2 cellular contexts compared by ENCODE assay signal in genomic region chr7:116167177-116167576, GRCh38.
TF ChIP-seq lines count a peak whose summit lies in the region.

No MANE protein-coding gene starts in this region.

TF ChIP-seq in HepG2, 621 proteins besides CTCF, POLR2A, EP300 and RAD21:
- TF ChIP-seq ZNF563 (CRISPR knock-in tag; IDR thresholded peaks at IDR 0.05) (no peak), ZNF891 (CRISPR knock-in tag; IDR thresholded peaks at IDR 0.05) (no peak), HMG20A (CRISPR knock-in tag; IDR thresholded peaks at IDR 0.05; ENCODE audit: borderline replicate concordance) (no peak), CEBPZ (IDR thresholded peaks at IDR 0.05; ENCODE audit: low read length) (no peak), ZNF34 (CRISPR knock-in tag; IDR thresholded peaks at IDR 0.05; ENCODE audit: borderline replicate concordance) (no peak), SKIL (CRISPR knock-in tag; IDR thresholded peaks at IDR 0.05; ENCODE audit: borderline replicate concordance) (no peak), NPAS2 (CRISPR knock-in tag; IDR thresholded peaks at IDR 0.05; ENCODE audit: borderline replicate concordance) (no peak), SETDB1 (CRISPR knock-in tag; IDR thresholded peaks at IDR 0.05; ENCODE audit: borderline replicate concordance) (no peak), SP4 (CRISPR knock-in tag; IDR thresholded peaks at IDR 0.05) (no peak), ZNF737 (CRISPR knock-in tag; IDR thresholded peaks at IDR 0.05; ENCODE audit: borderline replicate concordance) (no peak), CREB1 (IDR thresholded peaks at IDR 0.05) (no peak), CREB1 (CRISPR knock-in tag; IDR thresholded peaks at IDR 0.05) (no peak), RELA (CRISPR knock-in tag; IDR thresholded peaks at IDR 0.05) (no peak), ZNF775 (CRISPR knock-in tag; IDR thresholded peaks at IDR 0.05; ENCODE audit: borderline replicate concordance) (no peak)

TF ChIP-seq in GM12878, 131 proteins besides CTCF, POLR2A, EP300 and RAD21:
- TF ChIP-seq SMARCA5 (IDR thresholded peaks at IDR 0.05): no peak
- no peak for TF ChIP-seq WRNIP1 (IDR thresholded peaks at IDR 0.05; ENCODE audit: borderline replicate concordance, low read depth, low read length)
- no peak for TF ChIP-seq NKRF (conservative IDR thresholded peaks at IDR 0.05)
- TF ChIP-seq CEBPZ (IDR thresholded peaks at IDR 0.05; ENCODE audit: low read depth, low read length): no peak
- no peak for TF ChIP-seq REST (IDR thresholded peaks at IDR 0.05; ENCODE audit: low read depth, low read length)
TF ChIP-seq in GM12878: peak in this region for 0.
